17 cellular contexts compared by ENCODE assay signal in genomic region chr4:48028654-48029053, GRCh38.
DNase-seq lines count a peak whose midpoint lies in the region; ATAC-seq and TF ChIP-seq lines count a peak whose summit lies in the region.
"Had no signal": no experiment of that assay in that cellular context is flagged by ENCODE, and none has a peak within 500 bp of the region (broad histone marks: within the 10 kb centered on the region; RNA-seq: fewer than 3 reads in every experiment).

No MANE protein-coding gene starts in this region.

- H3K4me3 Mint-ChIP-seq in nephron progenitor cell = no peak overlapping the region
- H3K4me3 Mint-ChIP-seq: activated naive CD4-positive, alpha-beta T cell treated with anti-CD3 and anti-CD28 coated beads, Interleukin-2, amount 10 ng/mL, durations not matched to agents 7 days and 5 days; HFFc6; neural progenitor cell; T-cell had no signal

- no peaks in the 10 kb centered on the region for H3K9me3 Mint-ChIP-seq in nephron progenitor cell
- H3K9me3 Mint-ChIP-seq: activated naive CD4-positive, alpha-beta T cell treated with anti-CD3 and anti-CD28 coated beads, Interleukin-2, amount 10 ng/mL, durations not matched to agents 7 days and 5 days; HFFc6; neural progenitor cell; T-cell had no signal

- no peaks in the 10 kb centered on the region for H3K36me3 Mint-ChIP-seq in nephron progenitor cell (ENCODE audit: low read depth)
- H3K36me3 Mint-ChIP-seq: activated naive CD4-positive, alpha-beta T cell treated with anti-CD3 and anti-CD28 coated beads, Interleukin-2, amount 10 ng/mL, durations not matched to agents 7 days and 5 days; neural progenitor cell; T-cell had no signal

- DNase-seq in GM12865 (ENCODE audit: low read depth) = peak; percentile 42
- no peak for DNase-seq in putamen (ENCODE audit: low spot score)
- no peak for DNase-seq in nephron progenitor cell
- DNase-seq in stimulated activated CD4-positive, alpha-beta T cell treated with anti-CD3 and anti-CD28 coated beads, Interleukin-4, amount 100 ng/mL, for 24 hours = no peak
- DNase-seq: activated CD4-positive, alpha-beta T cell treated with anti-CD3 and anti-CD28 coated beads, Interleukin-2, amount 50 U/mL, for 4 hours; activated naive CD4-positive, alpha-beta T cell treated with anti-CD3 and anti-CD28 coated beads, Interleukin-2, amount 10 ng/mL, durations not matched to agents 7 days and 5 days; caudate nucleus; HFFc6; NCI-H2081; T-cell; upper lobe of left lung had no signal

- no peaks in the 10 kb centered on the region for H3K27me3 Mint-ChIP-seq in nephron progenitor cell (ENCODE audit: low read depth, poor library complexity)

- no peak overlapping the region for H3K27ac Mint-ChIP-seq in nephron progenitor cell
- H3K27ac Mint-ChIP-seq: activated naive CD4-positive, alpha-beta T cell treated with anti-CD3 and anti-CD28 coated beads, Interleukin-2, amount 10 ng/mL, durations not matched to agents 7 days and 5 days; HFFc6; neural progenitor cell; T-cell had no signal

- no peak overlapping the region for H3K4me3 ChIP-seq in GM12865 (ENCODE audit: low read depth, low read length)
- H3K4me3 ChIP-seq: neural progenitor cell, skin epidermis, upper lobe of left lung had no signal

- TF ChIP-seq CTCF in GM12865 (IDR thresholded peaks at IDR 0.05; ENCODE audit: insufficient read depth, low read depth, low read length, missing control alignments) (no peak), nephron progenitor cell (IDR thresholded peaks at IDR 0.05) (no peak)

- peak; percentile 72 for ATAC-seq in GM19351 (IDR thresholded peaks at IDR 0.05; ENCODE audit: unreplicated experiment)
- ATAC-seq in HG02759 (IDR thresholded peaks at IDR 0.05; ENCODE audit: unreplicated experiment) = peak; percentile 68
- peak; percentile 46 for ATAC-seq in HG03469 (IDR thresholded peaks at IDR 0.05; ENCODE audit: unreplicated experiment)
- no peak for ATAC-seq in HG03457 (IDR thresholded peaks at IDR 0.05; ENCODE audit: unreplicated experiment)
- ATAC-seq: T-cell had no signal

- peaks cover 5% of the 10 kb centered on the region for H3K4me1 Mint-ChIP-seq in nephron progenitor cell
